Comparison of ENCODE assay signal across 13 cellular contexts in genomic region chr5:10457682-10458574, GRCh38. TPM values are rescaled to one million over a fixed set of nuclear protein-coding genes. Genes with fewer than 3 reads are reported as not detected.
DNase-seq lines count a peak whose midpoint lies in the region; ATAC-seq and TF ChIP-seq lines count a peak whose summit lies in the region.
"Had no signal": no experiment of that assay in that cellular context is flagged by ENCODE, and none has a peak within 500 bp of the region (broad histone marks: within the 10 kb centered on the region; RNA-seq: fewer than 3 reads in every experiment).

No MANE protein-coding gene starts in this region.

- DNase-seq in NCI-H2107 (lab: John Stamatoyannopoulos, UW): peak; percentile 16
- DNase-seq in NCI-H2107 treated with DMSO at 0.1 percent for 48 hours (lab: John Stamatoyannopoulos, UW; ENCODE audit: unreplicated experiment): no peak
- DNase-seq in RPMI7951 (ENCODE audit: low read depth): peak; percentile 26
- peak; percentile 34 to 46 for DNase-seq in heart right ventricle
- DNase-seq in sciatic nerve (ENCODE audit: low spot score): peak; percentile 61
- DNase-seq in type B pancreatic cell (ENCODE audit: extremely low spot score, unreplicated experiment): no peak
- DNase-seq in NCI-H146 (lab: John Stamatoyannopoulos, UW): no peak
- no peak for DNase-seq in NCI-H1048 (lab: John Stamatoyannopoulos, UW)
- DNase-seq: activated CD4-positive, alpha-beta T cell treated with anti-CD3 and anti-CD28 coated beads for 1 hour; activated effector memory CD4-positive, alpha-beta T cell treated with anti-CD3 and anti-CD28 coated beads, Interleukin-2, amount 50 U/mL, for 16 hours; GDM1; NCI-H1092; substantia nigra had no signal

- TF ChIP-seq CTCF in heart right ventricle (IDR thresholded peaks at IDR 0.05) (peak in 5 of 9 donors; percentile 10 to 42 (median 29)), type B pancreatic cell (conservative IDR thresholded peaks at IDR 0.05) (no peak)

- peak in 7 of 8 donors; percentile 39 to 59 (median 50) for ATAC-seq in heart right ventricle
- peak; percentile 68 for ATAC-seq in sciatic nerve

- no peak overlapping the region for H3K4me3 Mint-ChIP-seq in type B pancreatic cell

- WGBS in heart right ventricle, 2 donors: 53 to 56% methylated on average over 23 of the region's 23 CpGs

- peaks cover 11% of the 10 kb centered on the region for H3K4me1 Mint-ChIP-seq in type B pancreatic cell (ENCODE audit: unreplicated experiment)

- no peak overlapping the region for H3K27ac Mint-ChIP-seq in type B pancreatic cell

- no peaks in the 10 kb centered on the region for H3K27me3 ChIP-seq in heart right ventricle

- H3K36me3 Mint-ChIP-seq in type B pancreatic cell: no peaks in the 10 kb centered on the region

- intact Hi-C loops in heart right ventricle (cut with DNase I): loop anchor here in 5 of 10 donors (5.0 to 10.0 kb wide), 5 partner anchors 107 to 407 kb away; partner anchors contain the start of gene ANKRD33B (in 1 of the 5)
- intact Hi-C loops in sciatic nerve (cut with DNase I): no loop called here

- no peaks in the 10 kb centered on the region for H3K36me3 ChIP-seq in heart right ventricle

- peaks cover 8 to 40% (median 29%) of the 10 kb centered on the region in 9 donors for H3K4me1 ChIP-seq in heart right ventricle

- H3K27ac ChIP-seq in heart right ventricle: peak overlapping the region in 3 of 10 donors; percentile 0 to 38 (median 21)

- no peak overlapping the region for H3K4me3 ChIP-seq in heart right ventricle

- H3K27me3 Mint-ChIP-seq in type B pancreatic cell: peaks cover 6% of the 10 kb centered on the region

- no peaks in the 10 kb centered on the region for H3K9me3 Mint-ChIP-seq in type B pancreatic cell

- no peaks in the 10 kb centered on the region for H3K9me3 ChIP-seq in heart right ventricle

RNA-seq across cellular contexts. Expression of gene ROPN1L, which starts 16.2 kb away (rescaled TPM):
- 0.59 and 0.84 TPM in 2 replicates for total RNA-seq in RPMI7951 (2014; rRNA removed; shearing (Covaris generic))
- total RNA-seq in heart right ventricle (under 1 TPM in 8 of 10 donors, not detected in 2; 0.28 to 0.83 (median 0.32) TPM), sciatic nerve (0.94 TPM), type B pancreatic cell (ENCODE audit: low replicate concordance) (0.29 and 2.0 TPM in 2 replicates)
- under 1 TPM; 0.17 to 0.29 TPM for polyA plus RNA-seq in heart right ventricle

Comparison
In these comparisons a context has a peak if more than half of its experiments do, and no peak if none do; other contexts are left out.
1. DNase-seq: peak in NCI-H2107 (single experiment), RPMI7951 (single experiment), heart right ventricle (2 of 2) and sciatic nerve (single experiment); none in NCI-H2107 treated with DMSO at 0.1 percent for 48 hours (single experiment), type B pancreatic cell (single experiment), NCI-H146 (single experiment) and NCI-H1048 (single experiment).